ENCODE assay signal across 1 cellular context in the genomic region with DNA sequence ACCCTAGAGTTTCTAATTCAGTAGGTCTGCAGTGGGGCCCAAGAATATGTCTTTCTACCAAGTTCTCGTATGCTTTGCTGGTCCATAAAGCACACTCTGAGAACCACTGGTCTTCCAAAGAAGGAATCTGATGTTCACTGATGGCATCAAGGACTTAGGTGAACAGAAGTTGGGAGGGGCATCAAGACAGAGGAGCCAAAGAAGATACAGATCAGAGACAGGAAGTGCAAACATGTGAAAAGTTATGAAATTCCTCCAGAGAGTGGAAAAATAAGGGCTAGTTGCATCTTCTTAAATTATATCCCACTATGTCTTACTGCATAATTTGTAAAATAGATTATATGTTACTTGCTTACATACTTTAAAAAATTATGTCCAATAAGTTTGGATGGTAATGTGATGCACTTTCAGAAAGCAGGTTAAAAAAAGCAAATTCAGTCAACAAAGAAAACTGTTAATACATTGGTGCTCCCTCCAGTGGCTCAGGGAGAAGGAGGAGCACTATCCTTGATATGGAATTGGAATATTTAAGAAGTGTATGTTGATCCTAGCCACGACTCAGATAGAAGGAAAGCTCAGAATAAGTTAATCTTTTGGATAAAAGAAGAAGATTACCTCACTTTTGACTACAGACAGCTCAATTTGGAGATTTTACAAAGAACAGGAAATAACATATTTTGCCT.
TF ChIP-seq lines count a peak whose summit lies in the region.

No MANE protein-coding gene starts in this region.

TF ChIP-seq in SK-N-SH, 30 proteins besides CTCF, POLR2A, EP300 and RAD21:
- TF ChIP-seq RCOR1 (IDR thresholded peaks at IDR 0.05; ENCODE audit: low read length) (no peak), YY1 (IDR thresholded peaks at IDR 0.05; ENCODE audit: low read depth) (no peak), GABPA (IDR thresholded peaks at IDR 0.05; ENCODE audit: low read depth) (no peak), TEAD4 (IDR thresholded peaks at IDR 0.05; ENCODE audit: borderline replicate concordance, insufficient read depth) (no peak), GATA2 (CRISPR knock-in tag; IDR thresholded peaks at IDR 0.05) (no peak), SIN3A (IDR thresholded peaks at IDR 0.05; ENCODE audit: borderline replicate concordance, low read depth, low read length) (no peak), TCF12 (IDR thresholded peaks at IDR 0.05) (no peak), FOXJ3 (CRISPR knock-in tag; IDR thresholded peaks at IDR 0.05) (no peak), POLR2AphosphoS5 (IDR thresholded peaks at IDR 0.05; ENCODE audit: low read depth, low read length) (no peak), EZH2phosphoT487 (IDR thresholded peaks at IDR 0.05; ENCODE audit: borderline replicate concordance, low read depth) (no peak), MXI1 (IDR thresholded peaks at IDR 0.05; ENCODE audit: low read depth, low read length) (no peak), CHD2 (IDR thresholded peaks at IDR 0.05; ENCODE audit: low read length, partially characterized antibody) (no peak), FOSL2 (IDR thresholded peaks at IDR 0.05; ENCODE audit: borderline replicate concordance, low read depth) (no peak), FOXM1 (IDR thresholded peaks at IDR 0.05; ENCODE audit: low read depth) (no peak), JUND (IDR thresholded peaks at IDR 0.05) (no peak)
- TF ChIP-seq, protein P1, sequence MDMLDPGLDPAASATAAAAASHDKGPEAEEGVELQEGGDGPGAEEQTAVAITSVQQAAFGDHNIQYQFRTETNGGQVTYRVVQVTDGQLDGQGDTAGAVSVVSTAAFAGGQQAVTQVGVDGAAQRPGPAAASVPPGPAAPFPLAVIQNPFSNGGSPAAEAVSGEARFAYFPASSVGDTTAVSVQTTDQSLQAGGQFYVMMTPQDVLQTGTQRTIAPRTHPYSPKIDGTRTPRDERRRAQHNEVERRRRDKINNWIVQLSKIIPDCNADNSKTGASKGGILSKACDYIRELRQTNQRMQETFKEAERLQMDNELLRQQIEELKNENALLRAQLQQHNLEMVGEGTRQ (IDR thresholded peaks at IDR 0.05; ENCODE audit: borderline replicate concordance, low read depth, low read length): no peak
- TF ChIP-seq, protein P2, sequence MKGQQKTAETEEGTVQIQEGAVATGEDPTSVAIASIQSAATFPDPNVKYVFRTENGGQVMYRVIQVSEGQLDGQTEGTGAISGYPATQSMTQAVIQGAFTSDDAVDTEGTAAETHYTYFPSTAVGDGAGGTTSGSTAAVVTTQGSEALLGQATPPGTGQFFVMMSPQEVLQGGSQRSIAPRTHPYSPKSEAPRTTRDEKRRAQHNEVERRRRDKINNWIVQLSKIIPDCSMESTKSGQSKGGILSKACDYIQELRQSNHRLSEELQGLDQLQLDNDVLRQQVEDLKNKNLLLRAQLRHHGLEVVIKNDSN (IDR thresholded peaks at IDR 0.05; ENCODE audit: borderline replicate concordance, low read depth): no peak
- TF ChIP-seq, protein P3, sequence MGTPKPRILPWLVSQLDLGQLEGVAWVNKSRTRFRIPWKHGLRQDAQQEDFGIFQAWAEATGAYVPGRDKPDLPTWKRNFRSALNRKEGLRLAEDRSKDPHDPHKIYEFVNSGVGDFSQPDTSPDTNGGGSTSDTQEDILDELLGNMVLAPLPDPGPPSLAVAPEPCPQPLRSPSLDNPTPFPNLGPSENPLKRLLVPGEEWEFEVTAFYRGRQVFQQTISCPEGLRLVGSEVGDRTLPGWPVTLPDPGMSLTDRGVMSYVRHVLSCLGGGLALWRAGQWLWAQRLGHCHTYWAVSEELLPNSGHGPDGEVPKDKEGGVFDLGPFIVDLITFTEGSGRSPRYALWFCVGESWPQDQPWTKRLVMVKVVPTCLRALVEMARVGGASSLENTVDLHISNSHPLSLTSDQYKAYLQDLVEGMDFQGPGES (IDR thresholded peaks at IDR 0.05; ENCODE audit: low read depth, low read length): no peak
- TF ChIP-seq, protein P4, sequence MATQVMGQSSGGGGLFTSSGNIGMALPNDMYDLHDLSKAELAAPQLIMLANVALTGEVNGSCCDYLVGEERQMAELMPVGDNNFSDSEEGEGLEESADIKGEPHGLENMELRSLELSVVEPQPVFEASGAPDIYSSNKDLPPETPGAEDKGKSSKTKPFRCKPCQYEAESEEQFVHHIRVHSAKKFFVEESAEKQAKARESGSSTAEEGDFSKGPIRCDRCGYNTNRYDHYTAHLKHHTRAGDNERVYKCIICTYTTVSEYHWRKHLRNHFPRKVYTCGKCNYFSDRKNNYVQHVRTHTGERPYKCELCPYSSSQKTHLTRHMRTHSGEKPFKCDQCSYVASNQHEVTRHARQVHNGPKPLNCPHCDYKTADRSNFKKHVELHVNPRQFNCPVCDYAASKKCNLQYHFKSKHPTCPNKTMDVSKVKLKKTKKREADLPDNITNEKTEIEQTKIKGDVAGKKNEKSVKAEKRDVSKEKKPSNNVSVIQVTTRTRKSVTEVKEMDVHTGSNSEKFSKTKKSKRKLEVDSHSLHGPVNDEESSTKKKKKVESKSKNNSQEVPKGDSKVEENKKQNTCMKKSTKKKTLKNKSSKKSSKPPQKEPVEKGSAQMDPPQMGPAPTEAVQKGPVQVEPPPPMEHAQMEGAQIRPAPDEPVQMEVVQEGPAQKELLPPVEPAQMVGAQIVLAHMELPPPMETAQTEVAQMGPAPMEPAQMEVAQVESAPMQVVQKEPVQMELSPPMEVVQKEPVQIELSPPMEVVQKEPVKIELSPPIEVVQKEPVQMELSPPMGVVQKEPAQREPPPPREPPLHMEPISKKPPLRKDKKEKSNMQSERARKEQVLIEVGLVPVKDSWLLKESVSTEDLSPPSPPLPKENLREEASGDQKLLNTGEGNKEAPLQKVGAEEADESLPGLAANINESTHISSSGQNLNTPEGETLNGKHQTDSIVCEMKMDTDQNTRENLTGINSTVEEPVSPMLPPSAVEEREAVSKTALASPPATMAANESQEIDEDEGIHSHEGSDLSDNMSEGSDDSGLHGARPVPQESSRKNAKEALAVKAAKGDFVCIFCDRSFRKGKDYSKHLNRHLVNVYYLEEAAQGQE (IDR thresholded peaks at IDR 0.05; ENCODE audit: low read depth, low read length): no peak
